ENCODE assay signal across 1 cellular context in the genomic region with DNA sequence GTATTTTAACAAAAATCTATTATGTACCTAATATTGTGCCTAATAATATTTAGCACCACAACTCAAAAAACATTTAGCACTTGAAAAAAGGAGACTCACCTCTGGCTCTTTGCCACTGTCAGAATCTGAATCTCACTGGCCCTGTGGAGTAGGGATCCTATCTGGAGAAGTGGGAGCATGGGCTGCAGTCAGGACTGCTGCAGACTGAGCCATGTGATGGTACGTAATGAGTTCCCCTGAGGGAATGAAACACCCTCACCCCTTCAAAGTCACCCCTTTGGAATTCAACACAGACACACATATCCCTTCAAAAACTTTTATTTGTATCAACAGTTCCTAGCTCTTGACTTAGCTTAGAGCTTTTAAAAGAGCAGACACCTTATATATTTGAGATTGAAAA.
TF ChIP-seq lines count a peak whose summit lies in the region.

No MANE protein-coding gene starts in this region.

TF ChIP-seq in HepG2, 621 proteins besides CTCF, POLR2A, EP300 and RAD21:
- no peak for TF ChIP-seq EHMT2 (IDR thresholded peaks at IDR 0.05; ENCODE audit: borderline replicate concordance, low read depth, low read length)
- TF ChIP-seq FOSL2 (CRISPR knock-in tag; IDR thresholded peaks at IDR 0.05): no peak
- no peak for TF ChIP-seq MAFF (IDR thresholded peaks at IDR 0.05; ENCODE audit: low read depth, low read length)
- TF ChIP-seq, protein P1, sequence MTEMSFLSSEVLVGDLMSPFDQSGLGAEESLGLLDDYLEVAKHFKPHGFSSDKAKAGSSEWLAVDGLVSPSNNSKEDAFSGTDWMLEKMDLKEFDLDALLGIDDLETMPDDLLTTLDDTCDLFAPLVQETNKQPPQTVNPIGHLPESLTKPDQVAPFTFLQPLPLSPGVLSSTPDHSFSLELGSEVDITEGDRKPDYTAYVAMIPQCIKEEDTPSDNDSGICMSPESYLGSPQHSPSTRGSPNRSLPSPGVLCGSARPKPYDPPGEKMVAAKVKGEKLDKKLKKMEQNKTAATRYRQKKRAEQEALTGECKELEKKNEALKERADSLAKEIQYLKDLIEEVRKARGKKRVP (CRISPR knock-in tag; IDR thresholded peaks at IDR 0.05): no peak
- TF ChIP-seq POLR2AphosphoS2 (IDR thresholded peaks at IDR 0.05; ENCODE audit: low read depth, low read length): no peak
- TF ChIP-seq, protein P2, sequence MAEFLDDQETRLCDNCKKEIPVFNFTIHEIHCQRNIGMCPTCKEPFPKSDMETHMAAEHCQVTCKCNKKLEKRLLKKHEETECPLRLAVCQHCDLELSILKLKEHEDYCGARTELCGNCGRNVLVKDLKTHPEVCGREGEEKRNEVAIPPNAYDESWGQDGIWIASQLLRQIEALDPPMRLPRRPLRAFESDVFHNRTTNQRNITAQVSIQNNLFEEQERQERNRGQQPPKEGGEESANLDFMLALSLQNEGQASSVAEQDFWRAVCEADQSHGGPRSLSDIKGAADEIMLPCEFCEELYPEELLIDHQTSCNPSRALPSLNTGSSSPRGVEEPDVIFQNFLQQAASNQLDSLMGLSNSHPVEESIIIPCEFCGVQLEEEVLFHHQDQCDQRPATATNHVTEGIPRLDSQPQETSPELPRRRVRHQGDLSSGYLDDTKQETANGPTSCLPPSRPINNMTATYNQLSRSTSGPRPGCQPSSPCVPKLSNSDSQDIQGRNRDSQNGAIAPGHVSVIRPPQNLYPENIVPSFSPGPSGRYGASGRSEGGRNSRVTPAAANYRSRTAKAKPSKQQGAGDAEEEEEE (CRISPR knock-in tag; IDR thresholded peaks at IDR 0.05; ENCODE audit: borderline replicate concordance): no peak
- no peak for TF ChIP-seq ZNF331 (CRISPR knock-in tag; IDR thresholded peaks at IDR 0.05)
- TF ChIP-seq ZNF839 (CRISPR knock-in tag; IDR thresholded peaks at IDR 0.05; ENCODE audit: borderline replicate concordance): no peak
- TF ChIP-seq, protein P3, sequence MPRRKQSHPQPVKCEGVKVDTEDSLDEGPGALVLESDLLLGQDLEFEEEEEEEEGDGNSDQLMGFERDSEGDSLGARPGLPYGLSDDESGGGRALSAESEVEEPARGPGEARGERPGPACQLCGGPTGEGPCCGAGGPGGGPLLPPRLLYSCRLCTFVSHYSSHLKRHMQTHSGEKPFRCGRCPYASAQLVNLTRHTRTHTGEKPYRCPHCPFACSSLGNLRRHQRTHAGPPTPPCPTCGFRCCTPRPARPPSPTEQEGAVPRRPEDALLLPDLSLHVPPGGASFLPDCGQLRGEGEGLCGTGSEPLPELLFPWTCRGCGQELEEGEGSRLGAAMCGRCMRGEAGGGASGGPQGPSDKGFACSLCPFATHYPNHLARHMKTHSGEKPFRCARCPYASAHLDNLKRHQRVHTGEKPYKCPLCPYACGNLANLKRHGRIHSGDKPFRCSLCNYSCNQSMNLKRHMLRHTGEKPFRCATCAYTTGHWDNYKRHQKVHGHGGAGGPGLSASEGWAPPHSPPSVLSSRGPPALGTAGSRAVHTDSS (CRISPR knock-in tag; conservative IDR thresholded peaks at IDR 0.05): no peak
- no peak for TF ChIP-seq RXRA (CRISPR knock-in tag; IDR thresholded peaks at IDR 0.05)
